18 cellular contexts compared by ENCODE assay signal in the genomic region with DNA sequence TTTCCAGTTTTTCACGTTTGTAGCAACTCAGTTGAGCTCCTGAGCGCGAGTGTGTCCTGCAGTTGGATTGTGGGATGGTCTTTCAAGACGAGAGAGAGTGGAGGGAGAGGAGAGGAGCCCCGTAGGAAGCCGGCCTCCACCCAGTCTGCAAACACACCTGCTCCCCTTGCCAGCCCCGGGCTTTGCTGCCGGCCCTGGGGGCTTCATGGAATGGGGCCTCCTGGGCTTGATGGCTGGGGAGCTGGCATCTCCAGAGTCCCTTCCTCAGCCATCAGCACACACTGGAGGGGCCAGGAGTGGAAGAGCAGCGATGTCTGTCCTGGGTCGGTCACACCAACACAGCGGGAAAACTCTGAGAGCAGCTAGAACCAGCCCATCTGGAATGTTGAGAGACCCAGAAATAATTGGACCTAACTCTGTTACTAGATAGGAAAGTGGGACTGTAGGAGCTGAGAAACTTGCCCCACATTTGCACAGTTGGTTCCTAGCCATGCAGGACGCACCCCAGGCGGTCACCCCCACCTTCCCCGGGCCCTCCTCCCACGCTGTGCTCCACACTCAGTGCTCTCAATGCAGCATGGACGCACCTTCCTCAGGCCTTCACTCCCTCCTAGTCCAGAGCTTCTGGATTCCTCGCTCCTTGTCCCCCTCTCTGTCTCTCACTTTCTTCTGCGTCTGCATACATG.
DNase-seq lines count a peak whose midpoint lies in the region; ATAC-seq and TF ChIP-seq lines count a peak whose summit lies in the region.
"Had no signal": no experiment of that assay in that cellular context is flagged by ENCODE, and none has a peak within 500 bp of the region (broad histone marks: within the 10 kb centered on the region; RNA-seq: fewer than 3 reads in every experiment).

No MANE protein-coding gene starts in this region.

- peaks cover 8% of the 10 kb centered on the region for H3K9me3 Mint-ChIP-seq in endodermal cell
- H3K9me3 Mint-ChIP-seq in stimulated activated memory B cell treated with anti-CD40 and anti-IgM and Interleukin-4, amounts not matched to agents 10 μg/mL and 1 μg/mL and 100 μg/mL, for 72 hours: peaks cover 3% of the 10 kb centered on the region

- no peaks in the 10 kb centered on the region for H3K36me3 ChIP-seq in endodermal cell (ENCODE audit: control insufficient read depth, insufficient read depth, low read length)
- H3K36me3 ChIP-seq: HAP-1, SJSA1 had no signal

- H3K9ac ChIP-seq in endodermal cell (ENCODE audit: extremely low read depth, low read length, poor library complexity, severe bottlenecking): no peak overlapping the region

- no peak overlapping the region for H3K27ac ChIP-seq in endodermal cell (ENCODE audit: low read depth, low read length)
- H3K27ac ChIP-seq: PC-9, SJSA1 had no signal

- H3K4me3 ChIP-seq in endodermal cell (ENCODE audit: low read length): no peak overlapping the region
- H3K4me3 ChIP-seq: HAP-1, PC-9, SJSA1 had no signal

- peak; percentile 26 for DNase-seq in DMS79 treated with DMSO at 0.1 percent for 48 hours (lab: John Stamatoyannopoulos, UW)
- DNase-seq in NCI-H345 (lab: John Stamatoyannopoulos, UW): peak; percentile 49
- DNase-seq in endodermal cell: peak; percentile 16
- DNase-seq in stimulated activated CD8-positive, alpha-beta memory T cell treated with anti-CD3 and anti-CD28 coated beads, Interleukin-4, amount 100 ng/mL, for 48 hours: no peak
- DNase-seq in MV-4-11 (lab: John Stamatoyannopoulos, UW): no peak
- DNase-seq in NCI-H82 (lab: John Stamatoyannopoulos, UW): no peak
- DNase-seq: ACHN, AML-193, COR-L47, NCI-H1092, NCI-H1694, NCI-H226, NCI-H774, PC-9 had no signal

- H3K9me3 ChIP-seq in endodermal cell (ENCODE audit: control insufficient read depth, low read length): no peaks in the 10 kb centered on the region
- H3K9me3 ChIP-seq: HAP-1, SJSA1 had no signal

- no peak overlapping the region for H3K4me3 Mint-ChIP-seq in endodermal cell
- no peak overlapping the region for H3K4me3 Mint-ChIP-seq in stimulated activated memory B cell treated with anti-CD40 and anti-IgM and Interleukin-4, amounts not matched to agents 10 μg/mL and 1 μg/mL and 100 μg/mL, for 72 hours
- H3K4me3 Mint-ChIP-seq: CD14-positive monocyte had no signal

- TF ChIP-seq CTCF in endodermal cell (conservative IDR thresholded peaks at IDR 0.05): no peak

- 93 to 94% methylated on average over 12 to 18 of the region's 18 CpGs for WGBS in endodermal cell (ENCODE audit: insufficient coverage in 1 of 2, insufficient read length in 1 of 2), 2 experiments

- H3K27me3 ChIP-seq in endodermal cell (ENCODE audit: control insufficient read depth, insufficient read depth, low read length, poor library complexity, severe bottlenecking): no peaks in the 10 kb centered on the region

- no peaks in the 10 kb centered on the region for H3K27me3 Mint-ChIP-seq in endodermal cell (ENCODE audit: insufficient read depth)
- peaks cover 20% of the 10 kb centered on the region for H3K27me3 Mint-ChIP-seq in stimulated activated memory B cell treated with anti-CD40 and anti-IgM and Interleukin-4, amounts not matched to agents 10 μg/mL and 1 μg/mL and 100 μg/mL, for 72 hours

- H3K4me1 Mint-ChIP-seq in endodermal cell: no peaks in the 10 kb centered on the region
- no peaks in the 10 kb centered on the region for H3K4me1 Mint-ChIP-seq in stimulated activated memory B cell treated with anti-CD40 and anti-IgM and Interleukin-4, amounts not matched to agents 10 μg/mL and 1 μg/mL and 100 μg/mL, for 72 hours
- H3K4me1 Mint-ChIP-seq: CD14-positive monocyte had no signal

- peak; percentile 29 for ATAC-seq in stimulated activated memory B cell treated with anti-CD40 and anti-IgM and Interleukin-4, amounts not matched to agents 10 μg/mL and 1 μg/mL and 100 μg/mL, for 72 hours

- no peak overlapping the region for H3K27ac Mint-ChIP-seq in endodermal cell
- no peak overlapping the region for H3K27ac Mint-ChIP-seq in stimulated activated memory B cell treated with anti-CD40 and anti-IgM and Interleukin-4, amounts not matched to agents 10 μg/mL and 1 μg/mL and 100 μg/mL, for 72 hours

- H3K36me3 Mint-ChIP-seq in endodermal cell (ENCODE audit: low read depth): no peaks in the 10 kb centered on the region
- no peaks in the 10 kb centered on the region for H3K36me3 Mint-ChIP-seq in stimulated activated memory B cell treated with anti-CD40 and anti-IgM and Interleukin-4, amounts not matched to agents 10 μg/mL and 1 μg/mL and 100 μg/mL, for 72 hours
- H3K36me3 Mint-ChIP-seq: CD14-positive monocyte had no signal

- H3K4me1 ChIP-seq in endodermal cell (ENCODE audit: control insufficient read depth, insufficient read depth, low read length): no peaks in the 10 kb centered on the region
- H3K4me1 ChIP-seq: HAP-1, SJSA1 had no signal

Comparison
In these comparisons a context has a peak if more than half of its experiments do, and no peak if none do; other contexts are left out.
1. DNase-seq: peak in DMS79 treated with DMSO at 0.1 percent for 48 hours (single experiment), NCI-H345 (single experiment) and endodermal cell (single experiment); none in stimulated activated CD8-positive, alpha-beta memory T cell treated with anti-CD3 and anti-CD28 coated beads, Interleukin-4, amount 100 ng/mL, for 48 hours (single experiment), MV-4-11 (single experiment) and NCI-H82 (single experiment).